Comparison of ENCODE assay signal across 25 cellular contexts in genomic region chr2:226658555-226658954, GRCh38.
DNase-seq lines count a peak whose midpoint lies in the region; ATAC-seq, FAIRE-seq and TF ChIP-seq lines count a peak whose summit lies in the region.
"Had no signal": no experiment of that assay in that cellular context is flagged by ENCODE, and none has a peak within 500 bp of the region (broad histone marks: within the 10 kb centered on the region; RNA-seq: fewer than 3 reads in every experiment).

No MANE protein-coding gene starts in this region.

- no peak for FAIRE-seq in bronchial epithelial cell (lab: Jason Lieb, UNC)
- FAIRE-seq: H1 had no signal

- no peaks in the 10 kb centered on the region for H3K79me2 ChIP-seq in H9 (ENCODE audit: insufficient read depth, low read length)

- H4K8ac ChIP-seq in neuronal stem cell (ENCODE audit: low read depth, low read length) = no peak overlapping the region
- no peak overlapping the region for H4K8ac ChIP-seq in H9 (replicated peaks; ENCODE audit: insufficient read length, low read depth, low read length)

- intact Hi-C loops in heart right ventricle (cut with DNase I) = loop anchor here in 4 of 10 donors (5.0 to 10.0 kb wide), 3 partner anchors 66 to 136 kb away; partner anchors contain the start of gene IRS1 (in 1 of the 4)
- intact Hi-C loops in Right ventricle myocardium superior (cut with DNase I) = loop anchor here (10.0 kb wide), 1 partner anchor 136 kb away; the partner anchor contains the start of gene IRS1

- 41 to 55% methylated on average over 2 of the region's 2 CpGs for WGBS in heart right ventricle, 2 donors
- WGBS in neuronal stem cell (ENCODE audit: extremely low coverage in 2 of 2, insufficient read length in 2 of 2, insufficient replicate concordance in 1 of 2), 2 donors = no CpG with 5 or more reads among the region's 2 CpGs
- no CpG with 5 or more reads among the region's 2 CpGs for WGBS in H9 (ENCODE audit: extremely low coverage, insufficient read length, low lambda C conversion rate)

- H2BK12ac ChIP-seq in neuronal stem cell (ENCODE audit: low read length) (no peak overlapping the region), H9 (ENCODE audit: insufficient read length, low read depth, low read length) (no peak overlapping the region)

- no peaks in the 10 kb centered on the region for H4K20me1 ChIP-seq in H9 (ENCODE audit: control insufficient read depth, insufficient read depth, insufficient read length)

- H4K5ac ChIP-seq in H9 (ENCODE audit: insufficient read length, low read depth, low read length) = no peak overlapping the region

- H3K23ac ChIP-seq in neuronal stem cell (ENCODE audit: low read depth, low read length, poor library complexity) (no peak overlapping the region), H9 (ENCODE audit: insufficient read length, low read depth, low read length) (no peak overlapping the region)

- H3K27me3 ChIP-seq in heart right ventricle (peaks cover 0 to 20% (median 0%) of the 10 kb centered on the region in 7 donors), bronchial epithelial cell (ENCODE audit: control insufficient read depth, insufficient read depth, low read length) (no peaks in the 10 kb centered on the region), neuronal stem cell (ENCODE audit: control insufficient read depth in 3 of 3, insufficient read depth in 3 of 3, low read depth in 1 of 3, low read length in 3 of 3) (no peaks in the 10 kb centered on the region), H9 (ENCODE audit: insufficient read depth, low read length) (no peaks in the 10 kb centered on the region)
- H3K27me3 ChIP-seq: SJSA1, tibial nerve had no signal

- H3K4ac ChIP-seq in neuronal stem cell (ENCODE audit: low read length) (no peak overlapping the region), H9 (ENCODE audit: low read depth, low read length) (no peak overlapping the region)

- H3K4me1 Mint-ChIP-seq in mesothelial cell of epicardium (peaks cover 50% of the 10 kb centered on the region), H9 (peaks cover 5 to 9% of the 10 kb centered on the region in 2 experiments)
- H3K4me1 Mint-ChIP-seq: stimulated activated memory B cell treated with anti-CD40 and anti-IgM and Interleukin-4, amounts not matched to agents 10 μg/mL and 1 μg/mL and 100 μg/mL, for 72 hours had no signal

- no peak overlapping the region for H3K4me2 ChIP-seq in neuronal stem cell (ENCODE audit: insufficient read depth, low read length, poor library complexity, severe bottlenecking)
- H3K4me2 ChIP-seq in H9 (ENCODE audit: insufficient read depth, insufficient read length, low read length) = no peak overlapping the region

- H3K9me3 Mint-ChIP-seq in mesothelial cell of epicardium (no peaks in the 10 kb centered on the region), H9 (peaks cover 0 to 6% of the 10 kb centered on the region in 2 experiments; a peak in 2 of 5 replicates)
- H3K9me3 Mint-ChIP-seq: activated naive CD4-positive, alpha-beta T cell treated with anti-CD3 and anti-CD28 coated beads, Interleukin-2, amount 50 U/mL, for 24 hours; brain; stimulated activated memory B cell treated with anti-CD40 and anti-IgM and Interleukin-4, amounts not matched to agents 10 μg/mL and 1 μg/mL and 100 μg/mL, for 72 hours; T-helper 1 cell treated with Interleukin-12 subunit alpha and Interleukin-12 subunit beta and Interleukin-4 antibody, amounts not matched to agents 30 μg/mL and 1 μg/mL, for 36 hours had no signal

- H3T11ph ChIP-seq in H9 (ENCODE audit: low read length) = no peak overlapping the region

- H2BK20ac ChIP-seq in H9 (ENCODE audit: low read depth, low read length, poor library complexity, severe bottlenecking) = no peak overlapping the region

- no peak overlapping the region for H2BK120ac ChIP-seq in neuronal stem cell (ENCODE audit: low read depth, low read length)
- no peak overlapping the region for H2BK120ac ChIP-seq in H9 (ENCODE audit: low read depth, low read length, poor library complexity, severe bottlenecking)

- H3K27ac Mint-ChIP-seq in mesothelial cell of epicardium (peak overlapping the region; percentile 31), H9 (no peak overlapping the region)
- H3K27ac Mint-ChIP-seq: activated naive CD4-positive, alpha-beta T cell treated with anti-CD3 and anti-CD28 coated beads, Interleukin-2, amount 50 U/mL, for 24 hours; nephron progenitor cell; stimulated activated memory B cell treated with anti-CD40 and anti-IgM and Interleukin-4, amounts not matched to agents 10 μg/mL and 1 μg/mL and 100 μg/mL, for 72 hours; T-helper 1 cell treated with Interleukin-12 subunit alpha and Interleukin-12 subunit beta and Interleukin-4 antibody, amounts not matched to agents 30 μg/mL and 1 μg/mL, for 36 hours had no signal

- no peak for TF ChIP-seq CTCF in heart right ventricle (IDR thresholded peaks at IDR 0.05)
- no peak for TF ChIP-seq CTCF in bronchial epithelial cell (IDR thresholded peaks at IDR 0.05; ENCODE audit: insufficient read depth, low read length, severe bottlenecking)
- TF ChIP-seq CTCF in mesothelial cell of epicardium (IDR thresholded peaks at IDR 0.05; ENCODE audit: unreplicated experiment) = no peak
- no peak for TF ChIP-seq CTCF in H9 (conservative IDR thresholded peaks at IDR 0.05)

- H3K56ac ChIP-seq in H9 (ENCODE audit: insufficient read length, low read depth, low read length) = no peak overlapping the region

- no peak overlapping the region for H4K91ac ChIP-seq in neuronal stem cell (ENCODE audit: low read depth, low read length, poor library complexity)
- no peak overlapping the region for H4K91ac ChIP-seq in H9 (ENCODE audit: insufficient read length, low read depth, low read length)

- H3K23me2 ChIP-seq in H9 (ENCODE audit: insufficient read length, low read depth, low read length, poor library complexity, severe bottlenecking) = no peaks in the 10 kb centered on the region

- H3K4me3 Mint-ChIP-seq in mesothelial cell of epicardium (no peak overlapping the region), H9 (no peak overlapping the region)
- H3K4me3 Mint-ChIP-seq: activated naive CD4-positive, alpha-beta T cell treated with anti-CD3 and anti-CD28 coated beads, Interleukin-2, amount 50 U/mL, for 24 hours; brain; nephron progenitor cell; stimulated activated memory B cell treated with anti-CD40 and anti-IgM and Interleukin-4, amounts not matched to agents 10 μg/mL and 1 μg/mL and 100 μg/mL, for 72 hours; T-helper 1 cell treated with Interleukin-12 subunit alpha and Interleukin-12 subunit beta and Interleukin-4 antibody, amounts not matched to agents 30 μg/mL and 1 μg/mL, for 36 hours had no signal

- no peak overlapping the region for H2BK5ac ChIP-seq in neuronal stem cell (ENCODE audit: low read length)
- no peak overlapping the region for H2BK5ac ChIP-seq in H9 (ENCODE audit: insufficient read length, low read length)

- no peak overlapping the region for H3K4me3 ChIP-seq in heart right ventricle
- no peak overlapping the region for H3K4me3 ChIP-seq in bronchial epithelial cell (ENCODE audit: low read depth, low read length)
- no peak overlapping the region for H3K4me3 ChIP-seq in neuronal stem cell (ENCODE audit: low read length in 2 of 2)
- H3K4me3 ChIP-seq: SJSA1, tibial nerve had no signal

- ATAC-seq in heart right ventricle = no peak
- no peak for ATAC-seq in Right ventricle myocardium superior (ENCODE audit: poor library complexity)
- ATAC-seq: stimulated activated memory B cell treated with anti-CD40 and anti-IgM and Interleukin-4, amounts not matched to agents 10 μg/mL and 1 μg/mL and 100 μg/mL, for 72 hours had no signal

- H3K9me3 ChIP-seq in heart right ventricle = no peaks in the 10 kb centered on the region
- no peaks in the 10 kb centered on the region for H3K9me3 ChIP-seq in neuronal stem cell (replicated peaks in 1 of 2; ENCODE audit: control insufficient read depth in 2 of 2, insufficient read depth in 1 of 2, low read depth in 1 of 2, low read length in 2 of 2)
- no peaks in the 10 kb centered on the region for H3K9me3 ChIP-seq in H9 (ENCODE audit: control insufficient read depth, low read depth, low read length)
- H3K9me3 ChIP-seq: SJSA1, tibial nerve had no signal

- H2AK5ac ChIP-seq in neuronal stem cell (ENCODE audit: low read depth, low read length) = no peak overlapping the region
- H2AK5ac ChIP-seq in H9 (ENCODE audit: insufficient read length, low read length) = no peak overlapping the region

- H3K4me1 ChIP-seq in heart right ventricle = peaks cover 7 to 46% (median 32%) of the 10 kb centered on the region in 9 donors
- H3K4me1 ChIP-seq in neuronal stem cell (ENCODE audit: control insufficient read depth in 2 of 2, insufficient read depth in 1 of 2, low read depth in 1 of 2, low read length in 2 of 2) = peaks cover 0 to 6% of the 10 kb centered on the region in 2 donors
- H3K4me1 ChIP-seq in H9 (ENCODE audit: insufficient read depth, low read length) = no peaks in the 10 kb centered on the region

- H2AFZ ChIP-seq in neuronal stem cell (ENCODE audit: low read length) (no peak overlapping the region), H9 (ENCODE audit: low read length) (no peak overlapping the region)

- H3K36me3 ChIP-seq in heart right ventricle (no peaks in the 10 kb centered on the region), bronchial epithelial cell (ENCODE audit: control insufficient read depth, insufficient read depth, low read length) (no peaks in the 10 kb centered on the region), neuronal stem cell (replicated peaks in 1 of 2; ENCODE audit: control insufficient read depth in 2 of 2, insufficient read depth in 2 of 2, low read length in 2 of 2) (no peaks in the 10 kb centered on the region)
- H3K36me3 ChIP-seq: SJSA1, tibial nerve, WERI-Rb-1 had no signal

- H3K18ac ChIP-seq in neuronal stem cell (ENCODE audit: low read length) (no peak overlapping the region), H9 (ENCODE audit: insufficient read length, low read depth, low read length) (no peak overlapping the region)

- H3K27ac ChIP-seq in heart right ventricle (peak overlapping the region in 7 of 10 donors; percentile 27 to 75 (median 55)), neuronal stem cell (replicated peaks; ENCODE audit: low read length) (no peak overlapping the region), H9 (ENCODE audit: insufficient read length, low read depth, low read length) (no peak overlapping the region)
- H3K27ac ChIP-seq: SJSA1, tibial nerve, WERI-Rb-1 had no signal

- H3K27me3 Mint-ChIP-seq in mesothelial cell of epicardium (ENCODE audit: low read depth) = no peaks in the 10 kb centered on the region
- H3K27me3 Mint-ChIP-seq in H9 (ENCODE audit: low read depth) = no peaks in the 10 kb centered on the region
- H3K27me3 Mint-ChIP-seq: activated naive CD4-positive, alpha-beta T cell treated with anti-CD3 and anti-CD28 coated beads, Interleukin-2, amount 50 U/mL, for 24 hours; brain had no signal

- DNase-seq in heart right ventricle (no peak), Right ventricle myocardium superior (no peak), bronchial epithelial cell (ENCODE audit: low read depth) (peak; percentile 79), mesothelial cell of epicardium (ENCODE audit: low spot score in 2 of 2, unreplicated experiment in 2 of 2) (no peak), neuronal stem cell (ENCODE audit: low spot score) (no peak), NCI-H187 (lab: John Stamatoyannopoulos, UW) (no peak), NCI-H1694 (lab: John Stamatoyannopoulos, UW) (no peak), H9 (no peak)
- DNase-seq: activated CD4-positive, alpha-beta T cell treated with anti-CD3 and anti-CD28 coated beads, Interleukin-2, amount 50 U/mL, for 1 hour; effector memory CD4-positive, alpha-beta T cell; GDM1; NCI-H1092 treated with DMSO at 0.1 percent for 48 hours; NCI-H2081 treated with DMSO at 0.1 percent for 48 hours; NCI-H82; nephron progenitor cell; OCI-M1; stimulated activated CD4-positive, alpha-beta T cell treated with anti-CD3 and anti-CD28 coated beads, Interleukin-1b, Interleukin-23, amount 100 ng/mL, for 48 hours; WERI-Rb-1 had no signal

- no peaks in the 10 kb centered on the region for H3K36me3 Mint-ChIP-seq in mesothelial cell of epicardium
- H3K36me3 Mint-ChIP-seq in H9 (ENCODE audit: insufficient read depth in 1 of 3, low read depth in 3 of 3) = peaks cover 0 to 2% (median 0%) of the 10 kb centered on the region in 3 experiments; a peak in 1 of 7 replicates
- H3K36me3 Mint-ChIP-seq: activated naive CD4-positive, alpha-beta T cell treated with anti-CD3 and anti-CD28 coated beads, Interleukin-2, amount 50 U/mL, for 24 hours; brain; stimulated activated memory B cell treated with anti-CD40 and anti-IgM and Interleukin-4, amounts not matched to agents 10 μg/mL and 1 μg/mL and 100 μg/mL, for 72 hours had no signal

- H3K79me1 ChIP-seq in neuronal stem cell (ENCODE audit: low read depth, low read length) = no peaks in the 10 kb centered on the region
- no peaks in the 10 kb centered on the region for H3K79me1 ChIP-seq in H9 (ENCODE audit: insufficient read depth, low read depth, low read length, poor library complexity, severe bottlenecking)

- no peak overlapping the region for H2BK15ac ChIP-seq in neuronal stem cell (ENCODE audit: low read length)
- no peak overlapping the region for H2BK15ac ChIP-seq in H9 (ENCODE audit: low read depth, low read length)

- no peak overlapping the region for H3K9ac ChIP-seq in neuronal stem cell (ENCODE audit: low read depth, low read length, poor library complexity)
- no peak overlapping the region for H3K9ac ChIP-seq in H9 (ENCODE audit: extremely low read depth, insufficient read length, low read length)

- no peak overlapping the region for H3K14ac ChIP-seq in neuronal stem cell (ENCODE audit: low read length)
- no peak overlapping the region for H3K14ac ChIP-seq in H9 (ENCODE audit: insufficient read depth, low read length)

Comparison
In these comparisons a context has a peak if more than half of its experiments do, and no peak if none do; other contexts are left out.
1. H3K27ac ChIP-seq: peak in heart right ventricle (7 of 10); none in neuronal stem cell (single experiment) and H9 (single experiment).